ENCODE assay signal across 15 cellular contexts in genomic region chr13:80945328-80945727, GRCh38.
DNase-seq lines count a peak whose midpoint lies in the region; ATAC-seq, FAIRE-seq and TF ChIP-seq lines count a peak whose summit lies in the region.
"Had no signal": no experiment of that assay in that cellular context is flagged by ENCODE, and none has a peak within 500 bp of the region (broad histone marks: within the 10 kb centered on the region; RNA-seq: fewer than 3 reads in every experiment).

No MANE protein-coding gene starts in this region.

- H3K9ac ChIP-seq in endodermal cell (ENCODE audit: extremely low read depth, low read length, poor library complexity, severe bottlenecking) = no peak overlapping the region

- peaks cover 3% of the 10 kb centered on the region for H3K4me1 Mint-ChIP-seq in endodermal cell
- H3K4me1 Mint-ChIP-seq: central memory CD8-positive, alpha-beta T cell had no signal

- no peaks in the 10 kb centered on the region for H3K27me3 Mint-ChIP-seq in endodermal cell (ENCODE audit: insufficient read depth)
- H3K27me3 Mint-ChIP-seq: central memory CD8-positive, alpha-beta T cell; stimulated activated naive CD8-positive, alpha-beta T cell treated with anti-CD3 and anti-CD28 coated beads, Interleukin-15, Interleukin-2, amounts not matched to agents 100 ng/mL and 50 ng/mL, for 24 hours had no signal

- peak overlapping the region; percentile 48 for H3K27ac Mint-ChIP-seq in endodermal cell
- H3K27ac Mint-ChIP-seq: activated CD8-positive, alpha-beta T cell treated with anti-CD3 and anti-CD28 coated beads, Interleukin-2, amount 10 ng/mL, durations not matched to agents 7 days and 5 days; stimulated activated naive CD8-positive, alpha-beta T cell treated with anti-CD3 and anti-CD28 coated beads, Interleukin-15, Interleukin-2, amounts not matched to agents 100 ng/mL and 50 ng/mL, for 24 hours had no signal

- in situ Hi-C loops in ACHN (cut with HindIII; ENCODE audit: low pct_ligation_motif_present, low pct_unique_long_range_greater_than_20kb, low sequenced_read_pairs) = no loop called here

- TF ChIP-seq POLR2A in right lobe of liver (IDR thresholded peaks at IDR 0.05) = no peak

- ATAC-seq in right lobe of liver (peak; percentile 41 to 73 (median 50)), HG02870 (IDR thresholded peaks at IDR 0.05; ENCODE audit: unreplicated experiment) (no peak)
- ATAC-seq: activated CD8-positive, alpha-beta T cell treated with anti-CD3 and anti-CD28 coated beads, Interleukin-2, amount 10 ng/mL, durations not matched to agents 7 days and 5 days; GM12878; mucosa of descending colon had no signal

- peak overlapping the region; percentile 12; the same call in 1 of the 2 replicates for H3K4me3 ChIP-seq in BE2C (ENCODE audit: low read depth, low read length)
- H3K4me3 ChIP-seq in endodermal cell (ENCODE audit: low read length) = no peak overlapping the region
- H3K4me3 ChIP-seq in right lobe of liver = no peak overlapping the region
- H3K4me3 ChIP-seq: GM12878, mucosa of descending colon, Peyer's patch had no signal

- H3K27ac ChIP-seq in endodermal cell (ENCODE audit: low read depth, low read length) = peak overlapping the region; percentile 3
- no peak overlapping the region for H3K27ac ChIP-seq in right lobe of liver
- H3K27ac ChIP-seq: Peyer's patch had no signal

- no peak overlapping the region for H3K4me3 Mint-ChIP-seq in endodermal cell
- H3K4me3 Mint-ChIP-seq: activated CD8-positive, alpha-beta T cell treated with anti-CD3 and anti-CD28 coated beads, Interleukin-2, amount 10 ng/mL, durations not matched to agents 7 days and 5 days; central memory CD8-positive, alpha-beta T cell; stimulated activated naive CD8-positive, alpha-beta T cell treated with anti-CD3 and anti-CD28 coated beads, Interleukin-15, Interleukin-2, amounts not matched to agents 100 ng/mL and 50 ng/mL, for 24 hours had no signal

- H3K9me3 ChIP-seq in BE2C (no peaks in the 10 kb centered on the region), endodermal cell (ENCODE audit: control insufficient read depth, low read length) (no peaks in the 10 kb centered on the region), right lobe of liver (no peaks in the 10 kb centered on the region)
- H3K9me3 ChIP-seq: mucosa of descending colon, Peyer's patch had no signal

- no peaks in the 10 kb centered on the region for H3K36me3 ChIP-seq in BE2C
- H3K36me3 ChIP-seq in endodermal cell (ENCODE audit: control insufficient read depth, insufficient read depth, low read length) = no peaks in the 10 kb centered on the region
- H3K36me3 ChIP-seq in right lobe of liver = no peaks in the 10 kb centered on the region
- H3K36me3 ChIP-seq: Peyer's patch had no signal

- intact Hi-C loops in right lobe of liver (cut with DNase I) = no loop called here

- no peaks in the 10 kb centered on the region for H3K27me3 ChIP-seq in BE2C
- H3K27me3 ChIP-seq in endodermal cell (ENCODE audit: control insufficient read depth, insufficient read depth, low read length, poor library complexity, severe bottlenecking) = no peaks in the 10 kb centered on the region
- H3K27me3 ChIP-seq in right lobe of liver = no peaks in the 10 kb centered on the region
- H3K27me3 ChIP-seq: Peyer's patch had no signal

- 33 to 44% methylated on average over 1 to 3 of the region's 3 CpGs for WGBS in endodermal cell (ENCODE audit: insufficient coverage in 1 of 2, insufficient read length in 1 of 2), 2 experiments
- WGBS in right lobe of liver (ENCODE audit: insufficient coverage, low coverage, low lambda C conversion rate, missing lambda C conversion rate) = 20% methylated on average over 3 of the region's 3 CpGs

- H3K4me1 ChIP-seq in BE2C (peaks cover 10% of the 10 kb centered on the region; the same call in 1 of the 2 replicates), endodermal cell (ENCODE audit: control insufficient read depth, insufficient read depth, low read length) (no peaks in the 10 kb centered on the region), right lobe of liver (no peaks in the 10 kb centered on the region)
- H3K4me1 ChIP-seq: Peyer's patch had no signal

- no peaks in the 10 kb centered on the region for H3K36me3 Mint-ChIP-seq in endodermal cell (ENCODE audit: low read depth)

- TF ChIP-seq CTCF in BE2C (IDR thresholded peaks at IDR 0.05; ENCODE audit: low read depth, low read length) (no peak), endodermal cell (conservative IDR thresholded peaks at IDR 0.05) (no peak), right lobe of liver (IDR thresholded peaks at IDR 0.05) (no peak)

- DNase-seq in BE2C (peak; percentile 69), HuH-7.5 (ENCODE audit: low spot score) (peak; percentile 27), endodermal cell (peak; percentile 85), right lobe of liver (peak in 1 of 3 donors; percentile 20), ACHN (no peak), GM19239 (ENCODE audit: insufficient read length, low spot score) (no peak)
- no peak for DNase-seq in activated CD4-positive, CD25-positive, alpha-beta regulatory T cell treated with anti-CD3 and anti-CD28 coated beads, Interleukin-2, amount 50 U/mL, for 72 hours
- DNase-seq: activated CD8-positive, alpha-beta T cell treated with anti-CD3 and anti-CD28 coated beads, Interleukin-2, amount 10 ng/mL, durations not matched to agents 7 days and 5 days; activated naive CD4-positive, alpha-beta T cell treated with Interleukin-2 at 50 U/mL for 16 hours; mucosa of descending colon; Peyer's patch had no signal

- no peaks in the 10 kb centered on the region for H3K9me3 Mint-ChIP-seq in endodermal cell
- H3K9me3 Mint-ChIP-seq: central memory CD8-positive, alpha-beta T cell had no signal

- no peak for FAIRE-seq in GM19239 (lab: Jason Lieb, UNC)
- FAIRE-seq: GM12878 had no signal

Comparison
In these comparisons a context has a peak if more than half of its experiments do, and no peak if none do; other contexts are left out.
1. DNase-seq: peak in BE2C (single experiment), HuH-7.5 (single experiment) and endodermal cell (single experiment); none in activated CD4-positive, CD25-positive, alpha-beta regulatory T cell treated with anti-CD3 and anti-CD28 coated beads, Interleukin-2, amount 50 U/mL, for 72 hours (single experiment), ACHN (single experiment) and GM19239 (single experiment).